ENCODE assay signal across 10 cellular contexts in the genomic region with DNA sequence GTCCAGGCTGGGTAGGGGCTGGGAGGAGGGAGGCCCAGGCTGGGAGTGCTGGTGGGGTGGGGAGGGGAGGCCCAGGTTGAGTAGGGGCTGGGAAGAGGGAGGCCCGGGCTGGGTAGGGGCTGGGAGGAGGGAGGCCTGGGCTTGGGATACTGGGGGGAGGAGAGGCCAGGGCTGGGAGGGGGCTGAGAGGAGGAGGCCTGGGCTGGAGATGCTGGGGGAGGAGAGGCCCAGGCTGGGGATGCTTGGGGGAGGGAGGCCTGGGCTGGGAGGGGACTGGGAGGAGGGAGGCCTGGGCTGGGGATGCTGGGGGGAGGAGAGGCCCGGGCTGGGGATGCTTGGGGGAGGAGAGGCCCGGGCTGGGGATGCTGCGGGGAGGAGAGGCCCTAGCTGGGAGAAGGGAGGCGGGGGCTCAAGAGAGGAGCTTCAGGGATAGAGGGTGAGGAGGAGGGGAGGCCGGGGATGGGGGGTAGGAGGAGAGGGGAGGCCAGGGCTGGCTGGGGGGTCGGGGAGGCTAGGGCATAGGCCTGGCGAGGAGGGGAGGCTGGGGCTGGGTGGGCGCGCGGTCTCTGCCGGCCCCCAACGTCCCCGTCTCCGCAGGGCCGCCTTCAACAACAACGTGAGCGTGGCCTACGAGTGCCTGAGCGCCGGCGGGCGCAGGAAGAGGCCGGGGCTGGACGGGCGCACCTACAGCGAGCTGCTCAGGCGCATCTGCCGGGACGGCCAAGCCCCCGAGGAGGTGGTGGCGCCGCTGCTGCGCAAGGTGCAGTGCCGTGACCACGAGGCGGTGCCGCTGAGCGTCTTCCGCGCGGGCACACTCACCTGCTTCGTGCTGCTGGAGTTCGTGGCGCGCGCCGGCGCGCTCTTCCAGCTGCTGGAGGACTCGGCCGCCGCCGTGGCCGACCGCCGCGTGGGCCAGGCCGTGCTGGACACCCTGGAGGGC. TPM values are rescaled to one million over a fixed set of nuclear protein-coding genes. Genes with fewer than 3 reads are reported as not detected.
DNase-seq lines count a peak whose midpoint lies in the region; ATAC-seq, FAIRE-seq and TF ChIP-seq lines count a peak whose summit lies in the region.
"Had no signal": no experiment of that assay in that cellular context is flagged by ENCODE, and none has a peak within 500 bp of the region (broad histone marks: within the 10 kb centered on the region; RNA-seq: fewer than 3 reads in every experiment).

No MANE protein-coding gene starts in this region.

- no peak overlapping the region for H2BK15ac ChIP-seq in mesendoderm (replicated peaks; ENCODE audit: low read depth)

- H3K4me3 ChIP-seq in adipocyte (ENCODE audit: low read length) (no peak overlapping the region), mesendoderm (ENCODE audit: low read length) (no peak overlapping the region), thyroid gland (replicated peaks in 1 of 3) (no peak overlapping the region)

- H3K9ac ChIP-seq in adipocyte (ENCODE audit: low read length), result no peak overlapping the region
- no peak overlapping the region for H3K9ac ChIP-seq in mesendoderm (ENCODE audit: low read length)
- H3K9ac ChIP-seq: KMS-11 had no signal

- H3K27ac ChIP-seq in mesendoderm (ENCODE audit: low read depth, low read length) (peak overlapping the region; percentile 3), thyroid gland (no peak overlapping the region)
- H3K27ac ChIP-seq: 22Rv1, KMS-11 had no signal

- TF ChIP-seq POLR2A in thyroid gland (IDR thresholded peaks at IDR 0.05) (peak in 1 of 2 donors; percentile 21), H54 (IDR thresholded peaks at IDR 0.05; ENCODE audit: low read depth, low read length) (no peak)

- intact Hi-C loops in thyroid gland (cut with DNase I), result no loop called here

- H4K5ac ChIP-seq in mesendoderm (ENCODE audit: low read length), result no peak overlapping the region

- DNase-seq in NCI-H1436 (lab: John Stamatoyannopoulos, UW), result peak; percentile 70
- no peak for DNase-seq in NCI-H1436 treated with DMSO at 0.1 percent for 48 hours (lab: John Stamatoyannopoulos, UW)
- peak; percentile 96 for DNase-seq in adipocyte (ENCODE audit: low read depth)
- peak; percentile 93 for DNase-seq in mesendoderm
- DNase-seq in thyroid gland, result peak; percentile 64 to 75
- no peak for DNase-seq in H54 (ENCODE audit: insufficient read length, low spot score)
- no peak for DNase-seq in HCEC 1CT

- no peaks in the 10 kb centered on the region for H3K27me3 ChIP-seq in adipocyte (replicated peaks; ENCODE audit: control insufficient read depth, insufficient read depth, low read length)
- no peaks in the 10 kb centered on the region for H3K27me3 ChIP-seq in mesendoderm (ENCODE audit: insufficient read depth, low read length, poor library complexity)
- no peaks in the 10 kb centered on the region for H3K27me3 ChIP-seq in thyroid gland

- no peak overlapping the region for H4K8ac ChIP-seq in mesendoderm (ENCODE audit: low read depth, low read length)

- no peak overlapping the region for H3K4me2 ChIP-seq in mesendoderm (ENCODE audit: low read length)
- H3K4me2 ChIP-seq: KMS-11 had no signal

- FAIRE-seq in H54 (lab: Jason Lieb, UNC), result no peak

- H3K18ac ChIP-seq in mesendoderm (ENCODE audit: low read length), result no peak overlapping the region

- H3K23ac ChIP-seq in mesendoderm (ENCODE audit: low read length), result no peak overlapping the region

- H2AK5ac ChIP-seq in mesendoderm (ENCODE audit: low read length), result no peak overlapping the region

- H3K4ac ChIP-seq in mesendoderm (ENCODE audit: low read depth, low read length), result no peak overlapping the region

- H3K9me3 ChIP-seq in adipocyte (ENCODE audit: control insufficient read depth, low read length), result no peaks in the 10 kb centered on the region
- H3K9me3 ChIP-seq in thyroid gland, result no peaks in the 10 kb centered on the region

- ATAC-seq in GM19395 (IDR thresholded peaks at IDR 0.05; ENCODE audit: unreplicated experiment), result no peak

- H3K4me1 ChIP-seq in adipocyte (ENCODE audit: control insufficient read depth, insufficient read depth, low read length) (no peaks in the 10 kb centered on the region), mesendoderm (ENCODE audit: control insufficient read depth, low read depth, low read length) (peaks cover 3% of the 10 kb centered on the region), thyroid gland (no peaks in the 10 kb centered on the region)

- no peak overlapping the region for H2BK5ac ChIP-seq in mesendoderm (ENCODE audit: low read length)

- no peaks in the 10 kb centered on the region for H3K79me2 ChIP-seq in mesendoderm (ENCODE audit: control insufficient read depth, insufficient read depth, low read length)

- TF ChIP-seq CTCF in thyroid gland (IDR thresholded peaks at IDR 0.05), result peak in 1 of 6 experiments; percentile 25

- H3K79me1 ChIP-seq in mesendoderm (ENCODE audit: low read length), result no peaks in the 10 kb centered on the region

- peak overlapping the region; percentile 70 for H3K56ac ChIP-seq in mesendoderm (ENCODE audit: low read length)

- peaks cover 10% of the 10 kb centered on the region for H3K36me3 ChIP-seq in adipocyte (ENCODE audit: control insufficient read depth, insufficient read depth, low read length, severe bottlenecking)
- no peaks in the 10 kb centered on the region for H3K36me3 ChIP-seq in mesendoderm (ENCODE audit: control insufficient read depth, insufficient read depth, low read length)
- no peaks in the 10 kb centered on the region for H3K36me3 ChIP-seq in thyroid gland

- no peak overlapping the region for H2BK120ac ChIP-seq in mesendoderm (ENCODE audit: low read depth, low read length)

- no CpG with 5 or more reads among the region's 59 CpGs for WGBS in mesendoderm (ENCODE audit: extremely low coverage, insufficient coverage, low lambda C conversion rate)
- WGBS in thyroid gland, 2 donors, result 37 to 39% methylated on average over 15 to 26 of the region's 59 CpGs

RNA-seq across cellular contexts. Expression of a gene that starts 11.3 kb away (rescaled TPM):
- polyA plus RNA-seq in mesendoderm (2013, experiment 1 of 2), result 3.2 TPM
- 3.1 TPM for polyA plus RNA-seq in mesendoderm (2013, experiment 2 of 2)
- 100 to 1,000 TPM in 2 of 4 donors, 10 to 100 TPM in 2; 50.8 to 147 (median 99.6) TPM for total RNA-seq in thyroid gland

RNA-seq across cellular contexts. Expression of a gene that starts 13.0 kb away (rescaled TPM):
- polyA plus RNA-seq in mesendoderm (2013, experiment 1 of 2), result 78.8 TPM
- 81.6 TPM for polyA plus RNA-seq in mesendoderm (2013, experiment 2 of 2)
- 10 to 100 TPM; 44.8 to 64.7 (median 48.2) TPM for total RNA-seq in thyroid gland

RNA-seq across cellular contexts. Expression of a gene that starts 22.3 kb away (rescaled TPM):
- 0.18 TPM for polyA plus RNA-seq in mesendoderm (2013, experiment 1 of 2)
- 0.24 TPM for polyA plus RNA-seq in mesendoderm (2013, experiment 2 of 2)
- 1 to 10 TPM in 1 of 4 donors, under 1 TPM in 1, not detected in 2; 0.56 to 3.1 TPM for total RNA-seq in thyroid gland

RNA-seq across cellular contexts. Expression of a gene that starts 25.3 kb away (rescaled TPM):
- 0.13 TPM for polyA plus RNA-seq in mesendoderm (2013, experiment 1 of 2)
- 0.25 TPM for polyA plus RNA-seq in mesendoderm (2013, experiment 2 of 2)
- total RNA-seq in thyroid gland, result 1 to 10 TPM in 1 of 4 donors, under 1 TPM in 1, not detected in 2; 0.78 to 1.9 TPM

RNA-seq across cellular contexts. Expression of a gene that starts 53.8 kb away (rescaled TPM):
- polyA plus RNA-seq in mesendoderm (2013, experiment 1 of 2), result 492 TPM
- 502 TPM for polyA plus RNA-seq in mesendoderm (2013, experiment 2 of 2)
- total RNA-seq in thyroid gland, result 100 to 1,000 TPM; 349 to 702 (median 569) TPM

Comparison
In these comparisons a context has a peak if more than half of its experiments do, and no peak if none do; other contexts are left out.
1. DNase-seq: peak in NCI-H1436 (single experiment), adipocyte (single experiment), mesendoderm (single experiment) and thyroid gland (2 of 2); none in NCI-H1436 treated with DMSO at 0.1 percent for 48 hours (single experiment), H54 (single experiment) and HCEC 1CT (single experiment).